Comparison of ENCODE assay signal across 8 cellular contexts in genomic region chr14:92551066-92551841, GRCh38. TPM values are rescaled to one million over a fixed set of nuclear protein-coding genes. Genes with fewer than 3 reads are reported as not detected.
DNase-seq lines count a peak whose midpoint lies in the region; ATAC-seq lines count a peak whose summit lies in the region.

No MANE protein-coding gene starts in this region.

- H3K4me1 Mint-ChIP-seq in activated naive CD8-positive, alpha-beta T cell treated with anti-CD3 and anti-CD28 coated beads, Interleukin-2, amount 10 ng/mL, durations not matched to agents 7 days and 5 days = peaks cover 42% of the 10 kb centered on the region

- ATAC-seq in GM19468 (IDR thresholded peaks at IDR 0.05; ENCODE audit: extremely low read depth, unreplicated experiment) = peak; percentile 17
- peak; percentile 78 for ATAC-seq in HG03442 (IDR thresholded peaks at IDR 0.05; ENCODE audit: unreplicated experiment)
- no peak for ATAC-seq in activated naive CD8-positive, alpha-beta T cell treated with anti-CD3 and anti-CD28 coated beads, Interleukin-2, amount 10 ng/mL, durations not matched to agents 7 days and 5 days (ENCODE audit: low read depth)

- in situ Hi-C loops in Caki2 (cut with HindIII; ENCODE audit: low pct_unique_long_range_greater_than_20kb, low sequenced_read_pairs) = no loop called here

- DNase-seq in Caki2 (ENCODE audit: low read depth) (peak; percentile 19), NCI-H510A (lab: John Stamatoyannopoulos, UW) (no peak), GDM1 (lab: John Stamatoyannopoulos, UW) (no peak), NCI-H128 (lab: John Stamatoyannopoulos, UW; ENCODE audit: unreplicated experiment) (no peak), ureter (ENCODE audit: low spot score) (no peak)
- DNase-seq in activated naive CD8-positive, alpha-beta T cell treated with anti-CD3 and anti-CD28 coated beads, Interleukin-2, amount 10 ng/mL, durations not matched to agents 7 days and 5 days = no peak

- no peaks in the 10 kb centered on the region for H3K27me3 Mint-ChIP-seq in activated naive CD8-positive, alpha-beta T cell treated with anti-CD3 and anti-CD28 coated beads, Interleukin-2, amount 10 ng/mL, durations not matched to agents 7 days and 5 days

- H3K9me3 Mint-ChIP-seq in activated naive CD8-positive, alpha-beta T cell treated with anti-CD3 and anti-CD28 coated beads, Interleukin-2, amount 10 ng/mL, durations not matched to agents 7 days and 5 days = no peaks in the 10 kb centered on the region

- peak overlapping the region; percentile 15 for H3K4me3 Mint-ChIP-seq in activated naive CD8-positive, alpha-beta T cell treated with anti-CD3 and anti-CD28 coated beads, Interleukin-2, amount 10 ng/mL, durations not matched to agents 7 days and 5 days

- peak overlapping the region; percentile 4 for H3K27ac Mint-ChIP-seq in activated naive CD8-positive, alpha-beta T cell treated with anti-CD3 and anti-CD28 coated beads, Interleukin-2, amount 10 ng/mL, durations not matched to agents 7 days and 5 days

- POLR2A ChIA-PET in activated naive CD8-positive, alpha-beta T cell treated with anti-CD3 and anti-CD28 coated beads, Interleukin-2, amount 10 ng/mL, durations not matched to agents 7 days and 5 days (lab: Charles Lee) = interaction anchor here (0.5 kb wide), 1 partner anchor 16 kb away, joined by 3 read pairs; no protein-coding TSS in a partner anchor

- peaks cover 13% of the 10 kb centered on the region for H3K36me3 Mint-ChIP-seq in activated naive CD8-positive, alpha-beta T cell treated with anti-CD3 and anti-CD28 coated beads, Interleukin-2, amount 10 ng/mL, durations not matched to agents 7 days and 5 days

RNA-seq across cellular contexts. Expression of gene RIN3, which starts 37.7 kb away (rescaled TPM):
- 0.12 TPM in 1 of 2 replicates, not detected in the other for total RNA-seq in Caki2 (2014; rRNA removed; shearing (Covaris generic); ENCODE audit: low replicate concordance)
- 10 to 100 TPM; 80.5 to 80.9 TPM for total RNA-seq in activated naive CD8-positive, alpha-beta T cell treated with anti-CD3 and anti-CD28 coated beads, Interleukin-2, amount 10 ng/mL, durations not matched to agents 7 days and 5 days
- total RNA-seq in ureter = 27.3 TPM

Comparison
In these comparisons a context has a peak if more than half of its experiments do, and no peak if none do; other contexts are left out.
1. RNA of gene RIN3, which starts 37.7 kb away (total RNA-seq): 80.5 to 80.9 TPM in activated naive CD8-positive, alpha-beta T cell treated with anti-CD3 and anti-CD28 coated beads, Interleukin-2, amount 10 ng/mL, durations not matched to agents 7 days and 5 days and 27.3 TPM in ureter (single experiment); 0.12 TPM in Caki2; every median in the first group is over 10 times any median in the second.